ENCODE assay signal across 11 cellular contexts in the genomic region with DNA sequence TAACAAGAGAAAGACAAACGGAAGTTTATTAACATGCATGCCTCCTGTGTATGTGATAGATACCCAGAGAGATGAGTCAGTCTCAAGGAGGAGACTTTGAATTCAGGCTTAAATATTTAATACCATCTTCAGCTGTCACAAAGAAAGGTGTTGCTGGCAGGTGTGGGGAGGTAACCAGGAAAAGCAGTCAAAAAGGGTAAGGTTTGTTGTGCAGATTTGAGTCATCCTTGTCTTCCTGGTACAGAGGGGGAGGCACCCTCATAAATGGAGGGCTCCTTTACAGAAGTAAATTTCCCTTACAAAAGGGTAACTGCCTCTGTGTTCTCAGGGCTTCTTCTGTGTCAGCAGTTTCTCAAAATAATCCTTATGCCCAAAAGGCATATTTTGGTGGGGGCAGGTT.
"Had no signal": no experiment of that assay in that cellular context is flagged by ENCODE, and none has a peak within 500 bp of the region (broad histone marks: within the 10 kb centered on the region; RNA-seq: fewer than 3 reads in every experiment).

No MANE protein-coding gene starts in this region.

- H3K9me3 ChIP-seq: gastrocnemius medialis, left lung, testis had no signal

- H3K27me3 ChIP-seq: gastrocnemius medialis, left lung, testis had no signal

- H3K27ac Mint-ChIP-seq: activated naive CD4-positive, alpha-beta T cell treated with anti-CD3 and anti-CD28 coated beads for 36 hours; activated T-helper 17 cell treated with anti-CD3 and anti-CD28 coated beads, Interleukin-2, amount 50 U/mL, for 72 hours; natural killer cell treated with Interleukin-12 subunit alpha and Interleukin-12 subunit beta and Interleukin-15 and Interleukin-18, amount 100 ng/mL, for 72 hours; stimulated activated naive CD8-positive, alpha-beta T cell treated with anti-CD3 and anti-CD28 coated beads, Interleukin-15, Interleukin-2, amounts not matched to agents 100 ng/mL and 50 ng/mL, for 24 hours had no signal

- H3K4me1 Mint-ChIP-seq: activated T-helper 17 cell treated with anti-CD3 and anti-CD28 coated beads, Interleukin-2, amount 50 U/mL, for 72 hours had no signal

- H3K36me3 ChIP-seq: gastrocnemius medialis, left lung had no signal

- H3K9me3 Mint-ChIP-seq: activated naive CD4-positive, alpha-beta T cell treated with anti-CD3 and anti-CD28 coated beads for 36 hours; activated T-helper 17 cell treated with anti-CD3 and anti-CD28 coated beads, Interleukin-2, amount 50 U/mL, for 72 hours; natural killer cell treated with Interleukin-12 subunit alpha and Interleukin-12 subunit beta and Interleukin-15 and Interleukin-18, amount 100 ng/mL, for 72 hours; stimulated activated naive CD8-positive, alpha-beta T cell treated with anti-CD3 and anti-CD28 coated beads, Interleukin-15, Interleukin-2, amounts not matched to agents 100 ng/mL and 50 ng/mL, for 24 hours had no signal

- H3K36me3 Mint-ChIP-seq: natural killer cell treated with Interleukin-12 subunit alpha and Interleukin-12 subunit beta and Interleukin-15 and Interleukin-18, amount 100 ng/mL, for 72 hours had no signal

- DNase-seq: activated CD4-positive, alpha-beta T cell treated with anti-CD3 and anti-CD28 coated beads for 48 hours; activated naive CD4-positive, alpha-beta T cell treated with anti-CD3 and anti-CD28 coated beads for 36 hours; gastrocnemius medialis; left lung; stimulated activated CD4-positive, alpha-beta T cell treated with anti-CD3 and anti-CD28 coated beads, Interleukin-12 subunit alpha, Interleukin-12 subunit beta, amount 100 ng/mL, for 4 hours; stimulated activated CD4-positive, alpha-beta T cell treated with anti-CD3 and anti-CD28 coated beads, Interleukin-2, amount 100 ng/mL, for 48 hours; stimulated activated CD8-positive, alpha-beta memory T cell treated with anti-CD3 and anti-CD28 coated beads, Interleukin-4, amount 100 ng/mL, for 48 hours; testis had no signal

- ATAC-seq: activated T-helper 17 cell treated with anti-CD3 and anti-CD28 coated beads, Interleukin-2, amount 50 U/mL, for 72 hours; gastrocnemius medialis; left lung; natural killer cell treated with Interleukin-12 subunit alpha and Interleukin-12 subunit beta and Interleukin-15 and Interleukin-18, amount 100 ng/mL, for 72 hours had no signal

- H3K4me3 Mint-ChIP-seq: activated naive CD4-positive, alpha-beta T cell treated with anti-CD3 and anti-CD28 coated beads for 36 hours; activated T-helper 17 cell treated with anti-CD3 and anti-CD28 coated beads, Interleukin-2, amount 50 U/mL, for 72 hours; natural killer cell treated with Interleukin-12 subunit alpha and Interleukin-12 subunit beta and Interleukin-15 and Interleukin-18, amount 100 ng/mL, for 72 hours; stimulated activated naive CD8-positive, alpha-beta T cell treated with anti-CD3 and anti-CD28 coated beads, Interleukin-15, Interleukin-2, amounts not matched to agents 100 ng/mL and 50 ng/mL, for 24 hours had no signal

- H3K4me1 ChIP-seq: gastrocnemius medialis, left lung, testis had no signal

- H3K27ac ChIP-seq: gastrocnemius medialis, left lung, testis had no signal

- H3K4me3 ChIP-seq: gastrocnemius medialis, left lung, testis had no signal
